29 cellular contexts compared by ENCODE assay signal in the genomic region with DNA sequence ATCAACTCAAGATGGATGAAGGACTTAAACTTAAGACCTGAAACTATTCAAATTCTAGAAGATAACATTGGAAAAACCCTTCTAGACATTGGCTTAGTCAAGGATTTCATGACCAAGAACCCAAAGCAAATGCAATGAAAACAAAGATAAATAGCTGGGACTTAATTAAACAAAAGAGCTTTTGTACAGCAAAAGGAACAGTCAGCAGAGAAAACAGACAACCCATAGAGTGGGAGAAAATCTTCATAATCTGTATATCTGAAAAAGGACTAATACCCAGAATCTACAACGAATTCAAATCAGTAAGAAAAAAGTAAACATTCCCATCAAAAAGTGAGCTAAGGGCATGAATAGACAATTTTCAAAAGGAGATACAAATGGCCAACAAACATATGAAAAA.
"Had no signal": no experiment of that assay in that cellular context is flagged by ENCODE, and none has a peak within 500 bp of the region (broad histone marks: within the 10 kb centered on the region; RNA-seq: fewer than 3 reads in every experiment).

No MANE protein-coding gene starts in this region.

- DNase-seq: activated B cell treated with CpG ODN at 0.5 μM for 24 hours; activated CD4-positive, alpha-beta T cell treated with anti-CD3 and anti-CD28 coated beads for 48 hours; activated CD4-positive, alpha-beta T cell treated with anti-CD3 and anti-CD28 coated beads, Interleukin-2, amount 50 U/mL, for 1 hour; activated CD4-positive, alpha-beta T cell treated with anti-CD3 and anti-CD28 coated beads, Interleukin-2, amount 50 U/mL, for 48 hours; activated CD8-positive, alpha-beta memory T cell treated with anti-CD3 and anti-CD28 coated beads for 24 hours; activated CD8-positive, alpha-beta T cell treated with anti-CD3 and anti-CD28 coated beads for 36 hours; activated gamma-delta T cell; activated naive CD4-positive, alpha-beta T cell; activated naive CD4-positive, alpha-beta T cell treated with anti-CD3 and anti-CD28 coated beads, Interleukin-2, amount 10 ng/mL, durations not matched to agents 7 days and 5 days; activated naive CD8-positive, alpha-beta T cell treated with anti-CD3 and anti-CD28 coated beads, Interleukin-2, amount 10 ng/mL, durations not matched to agents 7 days and 5 days; activated T-cell treated with anti-CD3 and anti-CD28 coated beads, Interleukin-2, amount 50 U/mL, for 1 hour; activated T-cell treated with anti-CD3 and anti-CD28 coated beads, Interleukin-2, amount 50 U/mL, for 48 hours; anterior cingulate cortex; brain microvascular endothelial cell; colonic mucosa; effector memory CD4-positive, alpha-beta T cell; endodermal cell; foreskin fibroblast; gastrocnemius medialis; glutamatergic neuron; heart left ventricle; T-helper 1 cell; T-helper 17 cell; T1000; WERI-Rb-1 had no signal

- H3K9me3 Mint-ChIP-seq: activated B cell treated with CpG ODN at 0.5 μM for 24 hours; activated naive CD4-positive, alpha-beta T cell treated with anti-CD3 and anti-CD28 coated beads, Interleukin-2, amount 10 ng/mL, durations not matched to agents 7 days and 5 days; activated naive CD8-positive, alpha-beta T cell treated with anti-CD3 and anti-CD28 coated beads, Interleukin-2, amount 10 ng/mL, durations not matched to agents 7 days and 5 days; endodermal cell had no signal

- ATAC-seq: activated CD4-positive, CD25-positive, alpha-beta regulatory T cell treated with anti-CD3 and anti-CD28 coated beads, Interleukin-2, amount 50 U/mL, for 24 hours; activated CD8-positive, alpha-beta T cell treated with anti-CD3 and anti-CD28 coated beads for 36 hours; activated naive CD4-positive, alpha-beta T cell treated with anti-CD3 and anti-CD28 coated beads, Interleukin-2, amount 50 U/mL, for 72 hours; esophagus mucosa; gastrocnemius medialis; heart left ventricle; T-helper 17 cell had no signal

- H3K4me1 ChIP-seq: colonic mucosa, gastrocnemius medialis, heart left ventricle had no signal

- H3K27ac ChIP-seq: brain microvascular endothelial cell, colonic mucosa, gastrocnemius medialis, heart left ventricle, WERI-Rb-1 had no signal

- H3K27ac Mint-ChIP-seq: activated B cell treated with CpG ODN at 0.5 μM for 24 hours; activated CD8-positive, alpha-beta T cell treated with anti-CD3 and anti-CD28 coated beads for 36 hours; activated naive CD4-positive, alpha-beta T cell treated with anti-CD3 and anti-CD28 coated beads, Interleukin-2, amount 10 ng/mL, durations not matched to agents 7 days and 5 days; activated naive CD4-positive, alpha-beta T cell treated with anti-CD3 and anti-CD28 coated beads, Interleukin-2, amount 50 U/mL, for 72 hours; activated naive CD8-positive, alpha-beta T cell treated with anti-CD3 and anti-CD28 coated beads, Interleukin-2, amount 10 ng/mL, durations not matched to agents 7 days and 5 days; endodermal cell; T-helper 17 cell; T-helper 2 cell treated with Interferon-gamma antibody and Interleukin-4, amounts not matched to agents 5 μg/mL and 100 μg/mL, for 36 hours had no signal

- H3K4me1 Mint-ChIP-seq: activated B cell treated with CpG ODN at 0.5 μM for 24 hours; activated naive CD4-positive, alpha-beta T cell treated with anti-CD3 and anti-CD28 coated beads, Interleukin-2, amount 10 ng/mL, durations not matched to agents 7 days and 5 days; activated naive CD8-positive, alpha-beta T cell treated with anti-CD3 and anti-CD28 coated beads, Interleukin-2, amount 10 ng/mL, durations not matched to agents 7 days and 5 days; T-helper 17 cell had no signal

- H3K36me3 Mint-ChIP-seq: activated naive CD4-positive, alpha-beta T cell treated with anti-CD3 and anti-CD28 coated beads, Interleukin-2, amount 10 ng/mL, durations not matched to agents 7 days and 5 days; activated naive CD4-positive, alpha-beta T cell treated with anti-CD3 and anti-CD28 coated beads, Interleukin-2, amount 50 U/mL, for 72 hours; activated naive CD8-positive, alpha-beta T cell treated with anti-CD3 and anti-CD28 coated beads, Interleukin-2, amount 10 ng/mL, durations not matched to agents 7 days and 5 days had no signal

- H3K9me3 ChIP-seq: colonic mucosa, gastrocnemius medialis, heart left ventricle had no signal

- H3K27me3 ChIP-seq: brain microvascular endothelial cell, colonic mucosa, gastrocnemius medialis, heart left ventricle had no signal

- H3K4me3 Mint-ChIP-seq: activated B cell treated with CpG ODN at 0.5 μM for 24 hours; activated CD8-positive, alpha-beta T cell treated with anti-CD3 and anti-CD28 coated beads for 36 hours; activated naive CD4-positive, alpha-beta T cell treated with anti-CD3 and anti-CD28 coated beads, Interleukin-2, amount 10 ng/mL, durations not matched to agents 7 days and 5 days; activated naive CD8-positive, alpha-beta T cell treated with anti-CD3 and anti-CD28 coated beads, Interleukin-2, amount 10 ng/mL, durations not matched to agents 7 days and 5 days; endodermal cell; T-helper 17 cell; T-helper 2 cell treated with Interferon-gamma antibody and Interleukin-4, amounts not matched to agents 5 μg/mL and 100 μg/mL, for 36 hours had no signal

- H3K4me3 ChIP-seq: colonic mucosa, gastrocnemius medialis, heart left ventricle had no signal

- H3K36me3 ChIP-seq: brain microvascular endothelial cell, colonic mucosa, gastrocnemius medialis, heart left ventricle, WERI-Rb-1 had no signal

- H3K27me3 Mint-ChIP-seq: activated B cell treated with CpG ODN at 0.5 μM for 24 hours; activated CD8-positive, alpha-beta T cell treated with anti-CD3 and anti-CD28 coated beads for 36 hours; activated naive CD4-positive, alpha-beta T cell treated with anti-CD3 and anti-CD28 coated beads, Interleukin-2, amount 10 ng/mL, durations not matched to agents 7 days and 5 days; activated naive CD8-positive, alpha-beta T cell treated with anti-CD3 and anti-CD28 coated beads, Interleukin-2, amount 10 ng/mL, durations not matched to agents 7 days and 5 days; T-helper 17 cell had no signal
